In the genomic region with DNA sequence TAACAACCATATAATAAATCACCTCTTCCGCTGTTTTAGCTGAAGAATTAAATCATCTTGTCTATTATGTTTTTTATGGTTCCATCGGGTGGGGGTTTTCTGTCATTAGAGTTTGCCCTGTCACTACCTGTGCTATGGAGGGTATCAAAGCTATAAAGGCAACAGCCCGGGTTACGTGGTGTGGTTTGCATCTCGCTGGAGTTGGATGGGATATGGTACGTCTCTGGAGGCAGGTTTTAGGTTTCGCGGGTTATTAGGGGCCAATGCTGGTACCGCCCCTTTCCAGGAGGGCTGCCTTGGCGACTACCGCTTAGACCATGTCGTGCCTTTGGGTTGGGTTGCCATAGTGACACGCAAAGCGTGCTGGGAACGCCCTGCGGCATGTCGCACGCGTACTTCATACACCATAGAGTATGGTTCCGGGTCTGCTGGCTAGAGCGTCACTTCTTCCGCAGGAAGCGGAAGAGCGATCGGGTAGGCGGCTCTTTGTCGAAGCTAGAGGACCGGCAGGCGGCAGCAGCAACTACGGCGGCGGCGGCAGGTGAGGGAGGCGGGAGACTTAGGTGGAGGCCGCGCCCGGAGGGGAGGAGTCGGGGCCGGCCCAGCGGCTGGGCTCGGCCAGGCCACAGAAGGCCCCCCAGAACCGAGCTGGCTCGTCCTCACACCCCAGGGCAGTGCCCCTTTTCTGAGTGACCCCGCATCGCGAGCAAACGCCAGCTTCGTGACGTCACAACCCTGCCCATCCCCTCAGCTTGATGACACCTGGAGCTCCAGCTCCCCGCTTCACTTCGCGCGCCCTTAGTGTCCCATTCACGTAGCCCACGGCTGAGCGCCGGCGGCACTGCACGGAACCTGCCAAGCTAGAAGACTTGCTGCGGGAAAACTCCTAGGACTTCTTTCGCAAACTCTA, we compare ENCODE assay signal across 8 cellular contexts. TPM values are rescaled to one million over a fixed set of nuclear protein-coding genes. Genes with fewer than 3 reads are reported as not detected.
DNase-seq lines count a peak whose midpoint lies in the region; ATAC-seq and TF ChIP-seq lines count a peak whose summit lies in the region.

A gene with protein sequence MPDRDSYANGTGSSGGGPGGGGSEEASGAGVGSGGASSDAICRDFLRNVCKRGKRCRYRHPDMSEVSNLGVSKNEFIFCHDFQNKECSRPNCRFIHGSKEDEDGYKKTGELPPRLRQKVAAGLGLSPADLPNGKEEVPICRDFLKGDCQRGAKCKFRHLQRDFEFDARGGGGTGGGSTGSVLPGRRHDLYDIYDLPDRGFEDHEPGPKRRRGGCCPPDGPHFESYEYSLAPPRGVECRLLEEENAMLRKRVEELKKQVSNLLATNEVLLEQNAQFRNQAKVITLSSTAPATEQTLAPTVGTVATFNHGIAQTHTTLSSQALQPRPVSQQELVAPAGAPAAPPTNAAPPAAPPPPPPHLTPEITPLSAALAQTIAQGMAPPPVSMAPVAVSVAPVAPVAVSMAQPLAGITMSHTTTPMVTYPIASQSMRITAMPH (plus strand): TSS at position 489 of the 910 bp plus-strand sequence. CDS start 2,297 bp downstream, outside the sequence.

- TF ChIP-seq POLR2A in vagina (IDR thresholded peaks at IDR 0.05), result peak in 1 of 2 donors; percentile 95

- peaks cover 0 to 15% of the 10 kb centered on the region in 2 donors for H3K36me3 ChIP-seq in vagina

- ATAC-seq in HG02884 (IDR thresholded peaks at IDR 0.05; ENCODE audit: unreplicated experiment) (peak; percentile 81), right cardiac atrium (peak; percentile 90)

- under 1% methylated on average over 61 of the region's 61 CpGs for WGBS in right cardiac atrium

- DNase-seq in GM13977 (ENCODE audit: low spot score) (peak; percentile 96), NCI-H146 treated with DMSO at 0.1 percent for 48 hours (lab: John Stamatoyannopoulos, UW; ENCODE audit: unreplicated experiment) (peak; percentile 99), right cardiac atrium (peak; percentile 98 to 99 (median 98)), pulmonary artery endothelial cell (ENCODE audit: low read depth, low spot score) (peak; percentile 95), vagina (ENCODE audit: extremely low spot score in 2 of 2) (peak; percentile 99 to 100)

- H3K4me1 ChIP-seq in right cardiac atrium (ENCODE audit: control insufficient read depth, insufficient read depth, low read length) (peaks cover 6% of the 10 kb centered on the region), vagina (peaks cover 15% of the 10 kb centered on the region)

- no peaks in the 10 kb centered on the region for H3K27me3 ChIP-seq in right cardiac atrium (ENCODE audit: control insufficient read depth, insufficient read depth)
- no peaks in the 10 kb centered on the region for H3K27me3 ChIP-seq in vagina

- H3K4me1 Mint-ChIP-seq in T-helper 1 cell treated with Interleukin-12 subunit alpha and Interleukin-12 subunit beta and Interleukin-4 antibody, amounts not matched to agents 30 μg/mL and 1 μg/mL, for 36 hours (ENCODE audit: low read depth), result peaks cover 30% of the 10 kb centered on the region

- peaks cover 34% of the 10 kb centered on the region for H3K36me3 Mint-ChIP-seq in T-helper 1 cell treated with Interleukin-12 subunit alpha and Interleukin-12 subunit beta and Interleukin-4 antibody, amounts not matched to agents 30 μg/mL and 1 μg/mL, for 36 hours (ENCODE audit: low read depth)

- intact Hi-C loops in right cardiac atrium (cut with DNase I) (loop anchor here in 2 of 4 donors (2.0 to 5.0 kb wide), 2 partner anchors 39 to 71 kb away; partner anchors contain the start of genes SMARCC2 (in 2 of the 2) and MYL6 (in 1 of the 2)), vagina (cut with DNase I) (loop anchor here (2.0 kb wide), 1 partner anchor 71 kb away; the partner anchor contains the start of gene SMARCC2)

- H3K9me3 ChIP-seq in right cardiac atrium (ENCODE audit: control insufficient read depth, low read length), result no peaks in the 10 kb centered on the region
- no peaks in the 10 kb centered on the region for H3K9me3 ChIP-seq in vagina

- H3K9me3 Mint-ChIP-seq in T-helper 1 cell treated with Interleukin-12 subunit alpha and Interleukin-12 subunit beta and Interleukin-4 antibody, amounts not matched to agents 30 μg/mL and 1 μg/mL, for 36 hours, result no peaks in the 10 kb centered on the region

- TF ChIP-seq CTCF in GM13977 (IDR thresholded peaks at IDR 0.05; ENCODE audit: extremely low read depth, insufficient read depth, missing control alignments) (peak; percentile 55), vagina (IDR thresholded peaks at IDR 0.05) (peak; percentile 15 to 36 (median 25))

- peak within 1 kb of the TSS; percentile 96 for H3K4me3 ChIP-seq in right cardiac atrium (ENCODE audit: low read length)
- peak within 1 kb of the TSS; percentile 66 to 71 for H3K4me3 ChIP-seq in vagina

- H3K27ac Mint-ChIP-seq in T-helper 1 cell treated with Interleukin-12 subunit alpha and Interleukin-12 subunit beta and Interleukin-4 antibody, amounts not matched to agents 30 μg/mL and 1 μg/mL, for 36 hours, result peak within 1 kb of the TSS; percentile 99

- H3K27me3 Mint-ChIP-seq in T-helper 1 cell treated with Interleukin-12 subunit alpha and Interleukin-12 subunit beta and Interleukin-4 antibody, amounts not matched to agents 30 μg/mL and 1 μg/mL, for 36 hours (ENCODE audit: low read depth), result no peaks in the 10 kb centered on the region

- in situ Hi-C loops in GM13977 (cut with MboI; ENCODE audit: low pct_unique_long_range_greater_than_20kb, low sequenced_read_pairs, unreplicated experiment), result no loop called here

- peak within 1 kb of the TSS; percentile 99 for H3K4me3 Mint-ChIP-seq in T-helper 1 cell treated with Interleukin-12 subunit alpha and Interleukin-12 subunit beta and Interleukin-4 antibody, amounts not matched to agents 30 μg/mL and 1 μg/mL, for 36 hours

- H3K27ac ChIP-seq in angular gyrus (ENCODE audit: low read depth, low read length) (peak within 1 kb of the TSS; percentile 90), right cardiac atrium (ENCODE audit: low read length) (peak within 1 kb of the TSS; percentile 99), vagina (peak within 1 kb of the TSS; percentile 95)

RNA-seq across cellular contexts. Expression of the gene that starts here (rescaled TPM):
- total RNA-seq in right cardiac atrium (1 to 10 TPM; 6.1 to 8.6 (median 6.7) TPM), pulmonary artery endothelial cell (5.5 and 7.0 TPM in 2 replicates), vagina (2.0 TPM)
- polyA plus RNA-seq in right cardiac atrium, result 2.7 TPM

Comparison
In these comparisons a context has a peak if more than half of its experiments do, and no peak if none do; other contexts are left out.
1. Peak in every context shown above with its lines: DNase-seq, ATAC-seq, H3K4me3 ChIP-seq and H3K27ac ChIP-seq.